In the genomic region with DNA sequence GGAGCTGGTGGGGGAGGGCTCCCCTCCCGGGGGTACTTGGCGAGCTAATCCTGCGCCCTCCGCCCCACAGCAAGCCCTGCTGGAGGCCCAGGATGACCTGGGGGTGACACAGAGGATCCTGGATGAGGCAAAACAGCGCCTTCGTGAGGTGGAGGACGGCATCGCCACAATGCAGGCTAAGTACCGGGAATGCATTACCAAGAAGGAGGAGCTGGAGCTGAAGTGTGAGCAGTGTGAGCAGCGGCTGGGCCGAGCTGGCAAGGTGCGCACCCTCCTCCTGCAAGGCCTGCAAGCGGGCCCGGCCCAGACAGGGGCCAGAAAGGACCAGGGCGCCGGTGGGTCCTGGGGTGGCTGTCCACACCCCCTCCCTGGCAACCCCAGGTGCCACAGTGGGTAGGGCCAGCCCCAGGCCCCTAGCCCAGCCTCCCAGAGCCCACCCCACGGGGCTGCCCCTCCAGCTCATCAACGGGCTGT, we compare ENCODE assay signal across 1 cellular context.
TF ChIP-seq lines count a peak whose summit lies in the region.

No MANE protein-coding gene starts in this region.

TF ChIP-seq in HepG2, 621 proteins besides CTCF, POLR2A, EP300 and RAD21:
- TF ChIP-seq ZBTB1 (CRISPR knock-in tag; IDR thresholded peaks at IDR 0.05; ENCODE audit: borderline replicate concordance) (no peak), ZC3H13 (CRISPR knock-in tag; IDR thresholded peaks at IDR 0.05) (no peak), MAF1 (CRISPR knock-in tag; IDR thresholded peaks at IDR 0.05; ENCODE audit: borderline replicate concordance) (no peak), ZNF30 (CRISPR knock-in tag; IDR thresholded peaks at IDR 0.05) (no peak), NFYB (CRISPR knock-in tag; IDR thresholded peaks at IDR 0.05) (no peak), ZNF652 (CRISPR knock-in tag; IDR thresholded peaks at IDR 0.05; ENCODE audit: borderline replicate concordance, low read depth) (no peak), ZNF569 (CRISPR knock-in tag; IDR thresholded peaks at IDR 0.05; ENCODE audit: borderline replicate concordance) (no peak), ZFYVE20 (CRISPR knock-in tag; IDR thresholded peaks at IDR 0.05; ENCODE audit: borderline replicate concordance, low read depth) (no peak), PTBP1 (IDR thresholded peaks at IDR 0.05; ENCODE audit: low read depth, low read length, poor library complexity, severe bottlenecking) (no peak), ZNF251 (CRISPR knock-in tag; IDR thresholded peaks at IDR 0.05) (no peak), EED (CRISPR knock-in tag; IDR thresholded peaks at IDR 0.05) (no peak), ZNF782 (CRISPR knock-in tag; IDR thresholded peaks at IDR 0.05; ENCODE audit: borderline replicate concordance) (no peak), NPAS2 (CRISPR knock-in tag; IDR thresholded peaks at IDR 0.05; ENCODE audit: borderline replicate concordance) (no peak), ARID2 (CRISPR knock-in tag; IDR thresholded peaks at IDR 0.05; ENCODE audit: borderline replicate concordance) (no peak), CEBPB (IDR thresholded peaks at IDR 0.05; ENCODE audit: borderline replicate concordance, low read depth, low read length) (no peak)
- TF ChIP-seq, protein P1, sequence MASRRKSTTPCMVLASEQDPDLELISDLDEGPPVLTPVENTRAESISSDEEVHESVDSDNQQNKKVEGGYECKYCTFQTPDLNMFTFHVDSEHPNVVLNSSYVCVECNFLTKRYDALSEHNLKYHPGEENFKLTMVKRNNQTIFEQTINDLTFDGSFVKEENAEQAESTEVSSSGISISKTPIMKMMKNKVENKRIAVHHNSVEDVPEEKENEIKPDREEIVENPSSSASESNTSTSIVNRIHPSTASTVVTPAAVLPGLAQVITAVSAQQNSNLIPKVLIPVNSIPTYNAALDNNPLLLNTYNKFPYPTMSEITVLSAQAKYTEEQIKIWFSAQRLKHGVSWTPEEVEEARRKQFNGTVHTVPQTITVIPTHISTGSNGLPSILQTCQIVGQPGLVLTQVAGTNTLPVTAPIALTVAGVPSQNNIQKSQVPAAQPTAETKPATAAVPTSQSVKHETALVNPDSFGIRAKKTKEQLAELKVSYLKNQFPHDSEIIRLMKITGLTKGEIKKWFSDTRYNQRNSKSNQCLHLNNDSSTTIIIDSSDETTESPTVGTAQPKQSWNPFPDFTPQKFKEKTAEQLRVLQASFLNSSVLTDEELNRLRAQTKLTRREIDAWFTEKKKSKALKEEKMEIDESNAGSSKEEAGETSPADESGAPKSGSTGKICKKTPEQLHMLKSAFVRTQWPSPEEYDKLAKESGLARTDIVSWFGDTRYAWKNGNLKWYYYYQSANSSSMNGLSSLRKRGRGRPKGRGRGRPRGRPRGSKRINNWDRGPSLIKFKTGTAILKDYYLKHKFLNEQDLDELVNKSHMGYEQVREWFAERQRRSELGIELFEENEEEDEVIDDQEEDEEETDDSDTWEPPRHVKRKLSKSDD (CRISPR knock-in tag; IDR thresholded peaks at IDR 0.05; ENCODE audit: low read depth) = no peak
- TF ChIP-seq, protein P2, sequence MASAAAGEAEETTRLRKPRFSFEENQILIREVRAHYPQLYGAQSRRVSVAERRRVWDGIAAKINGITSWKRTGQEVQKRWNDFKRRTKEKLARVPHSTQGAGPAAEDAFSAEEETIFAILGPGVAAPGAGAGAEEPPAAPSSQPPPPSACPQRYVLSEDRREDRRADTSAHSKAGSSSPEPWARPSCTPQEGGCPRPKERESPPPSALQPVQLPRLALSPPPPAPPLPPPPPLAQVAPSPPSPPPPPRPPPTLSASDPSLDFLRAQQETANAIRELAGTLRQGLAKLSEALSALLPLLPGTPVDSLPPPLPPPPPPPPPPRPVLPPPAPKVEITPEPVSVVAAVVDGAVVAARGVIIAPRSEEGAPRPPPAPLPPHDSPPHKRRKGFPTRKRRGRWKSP (CRISPR knock-in tag; IDR thresholded peaks at IDR 0.05) = no peak
- TF ChIP-seq, protein P3, sequence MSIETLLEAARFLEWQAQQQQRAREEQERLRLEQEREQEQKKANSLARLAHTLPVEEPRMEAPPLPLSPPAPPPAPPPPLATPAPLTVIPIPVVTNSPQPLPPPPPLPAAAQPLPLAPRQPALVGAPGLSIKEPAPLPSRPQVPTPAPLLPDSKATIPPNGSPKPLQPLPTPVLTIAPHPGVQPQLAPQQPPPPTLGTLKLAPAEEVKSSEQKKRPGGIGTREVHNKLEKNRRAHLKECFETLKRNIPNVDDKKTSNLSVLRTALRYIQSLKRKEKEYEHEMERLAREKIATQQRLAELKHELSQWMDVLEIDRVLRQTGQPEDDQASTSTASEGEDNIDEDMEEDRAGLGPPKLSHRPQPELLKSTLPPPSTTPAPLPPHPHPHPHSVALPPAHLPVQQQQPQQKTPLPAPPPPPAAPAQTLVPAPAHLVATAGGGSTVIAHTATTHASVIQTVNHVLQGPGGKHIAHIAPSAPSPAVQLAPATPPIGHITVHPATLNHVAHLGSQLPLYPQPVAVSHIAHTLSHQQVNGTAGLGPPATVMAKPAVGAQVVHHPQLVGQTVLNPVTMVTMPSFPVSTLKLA (IDR thresholded peaks at IDR 0.05) = no peak
